In the genomic region with DNA sequence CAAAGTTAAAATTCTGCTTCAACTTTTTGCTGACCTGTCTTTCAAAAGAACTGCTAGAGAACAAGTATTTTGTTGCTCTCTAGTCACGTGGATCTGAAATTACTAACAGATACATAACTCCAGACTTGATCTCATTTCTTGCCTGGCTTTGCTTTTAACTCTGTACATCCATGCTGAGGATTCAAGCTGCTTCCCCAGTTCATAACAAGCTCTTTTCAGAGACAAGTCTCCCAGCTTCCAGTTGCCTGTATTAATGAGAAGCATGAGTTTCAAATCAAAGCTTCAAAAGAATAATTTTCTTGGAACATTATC, we compare ENCODE assay signal across 1 cellular context.
TF ChIP-seq lines count a peak whose summit lies in the region.

No MANE protein-coding gene starts in this region.

TF ChIP-seq in GM23338, 12 proteins besides CTCF, POLR2A, EP300 and RAD21:
- TF ChIP-seq ZNF331 (CRISPR knock-in tag; IDR thresholded peaks at IDR 0.05; ENCODE audit: low read depth) (no peak), JUNB (IDR thresholded peaks at IDR 0.05; ENCODE audit: unreplicated experiment) (no peak), EZH2 (IDR thresholded peaks at IDR 0.05; ENCODE audit: low read depth, unreplicated experiment) (no peak), ZNF114 (CRISPR knock-in tag; IDR thresholded peaks at IDR 0.05) (no peak), CREB1 (CRISPR knock-in tag; IDR thresholded peaks at IDR 0.05; ENCODE audit: low read depth) (no peak)
- TF ChIP-seq, protein P1, sequence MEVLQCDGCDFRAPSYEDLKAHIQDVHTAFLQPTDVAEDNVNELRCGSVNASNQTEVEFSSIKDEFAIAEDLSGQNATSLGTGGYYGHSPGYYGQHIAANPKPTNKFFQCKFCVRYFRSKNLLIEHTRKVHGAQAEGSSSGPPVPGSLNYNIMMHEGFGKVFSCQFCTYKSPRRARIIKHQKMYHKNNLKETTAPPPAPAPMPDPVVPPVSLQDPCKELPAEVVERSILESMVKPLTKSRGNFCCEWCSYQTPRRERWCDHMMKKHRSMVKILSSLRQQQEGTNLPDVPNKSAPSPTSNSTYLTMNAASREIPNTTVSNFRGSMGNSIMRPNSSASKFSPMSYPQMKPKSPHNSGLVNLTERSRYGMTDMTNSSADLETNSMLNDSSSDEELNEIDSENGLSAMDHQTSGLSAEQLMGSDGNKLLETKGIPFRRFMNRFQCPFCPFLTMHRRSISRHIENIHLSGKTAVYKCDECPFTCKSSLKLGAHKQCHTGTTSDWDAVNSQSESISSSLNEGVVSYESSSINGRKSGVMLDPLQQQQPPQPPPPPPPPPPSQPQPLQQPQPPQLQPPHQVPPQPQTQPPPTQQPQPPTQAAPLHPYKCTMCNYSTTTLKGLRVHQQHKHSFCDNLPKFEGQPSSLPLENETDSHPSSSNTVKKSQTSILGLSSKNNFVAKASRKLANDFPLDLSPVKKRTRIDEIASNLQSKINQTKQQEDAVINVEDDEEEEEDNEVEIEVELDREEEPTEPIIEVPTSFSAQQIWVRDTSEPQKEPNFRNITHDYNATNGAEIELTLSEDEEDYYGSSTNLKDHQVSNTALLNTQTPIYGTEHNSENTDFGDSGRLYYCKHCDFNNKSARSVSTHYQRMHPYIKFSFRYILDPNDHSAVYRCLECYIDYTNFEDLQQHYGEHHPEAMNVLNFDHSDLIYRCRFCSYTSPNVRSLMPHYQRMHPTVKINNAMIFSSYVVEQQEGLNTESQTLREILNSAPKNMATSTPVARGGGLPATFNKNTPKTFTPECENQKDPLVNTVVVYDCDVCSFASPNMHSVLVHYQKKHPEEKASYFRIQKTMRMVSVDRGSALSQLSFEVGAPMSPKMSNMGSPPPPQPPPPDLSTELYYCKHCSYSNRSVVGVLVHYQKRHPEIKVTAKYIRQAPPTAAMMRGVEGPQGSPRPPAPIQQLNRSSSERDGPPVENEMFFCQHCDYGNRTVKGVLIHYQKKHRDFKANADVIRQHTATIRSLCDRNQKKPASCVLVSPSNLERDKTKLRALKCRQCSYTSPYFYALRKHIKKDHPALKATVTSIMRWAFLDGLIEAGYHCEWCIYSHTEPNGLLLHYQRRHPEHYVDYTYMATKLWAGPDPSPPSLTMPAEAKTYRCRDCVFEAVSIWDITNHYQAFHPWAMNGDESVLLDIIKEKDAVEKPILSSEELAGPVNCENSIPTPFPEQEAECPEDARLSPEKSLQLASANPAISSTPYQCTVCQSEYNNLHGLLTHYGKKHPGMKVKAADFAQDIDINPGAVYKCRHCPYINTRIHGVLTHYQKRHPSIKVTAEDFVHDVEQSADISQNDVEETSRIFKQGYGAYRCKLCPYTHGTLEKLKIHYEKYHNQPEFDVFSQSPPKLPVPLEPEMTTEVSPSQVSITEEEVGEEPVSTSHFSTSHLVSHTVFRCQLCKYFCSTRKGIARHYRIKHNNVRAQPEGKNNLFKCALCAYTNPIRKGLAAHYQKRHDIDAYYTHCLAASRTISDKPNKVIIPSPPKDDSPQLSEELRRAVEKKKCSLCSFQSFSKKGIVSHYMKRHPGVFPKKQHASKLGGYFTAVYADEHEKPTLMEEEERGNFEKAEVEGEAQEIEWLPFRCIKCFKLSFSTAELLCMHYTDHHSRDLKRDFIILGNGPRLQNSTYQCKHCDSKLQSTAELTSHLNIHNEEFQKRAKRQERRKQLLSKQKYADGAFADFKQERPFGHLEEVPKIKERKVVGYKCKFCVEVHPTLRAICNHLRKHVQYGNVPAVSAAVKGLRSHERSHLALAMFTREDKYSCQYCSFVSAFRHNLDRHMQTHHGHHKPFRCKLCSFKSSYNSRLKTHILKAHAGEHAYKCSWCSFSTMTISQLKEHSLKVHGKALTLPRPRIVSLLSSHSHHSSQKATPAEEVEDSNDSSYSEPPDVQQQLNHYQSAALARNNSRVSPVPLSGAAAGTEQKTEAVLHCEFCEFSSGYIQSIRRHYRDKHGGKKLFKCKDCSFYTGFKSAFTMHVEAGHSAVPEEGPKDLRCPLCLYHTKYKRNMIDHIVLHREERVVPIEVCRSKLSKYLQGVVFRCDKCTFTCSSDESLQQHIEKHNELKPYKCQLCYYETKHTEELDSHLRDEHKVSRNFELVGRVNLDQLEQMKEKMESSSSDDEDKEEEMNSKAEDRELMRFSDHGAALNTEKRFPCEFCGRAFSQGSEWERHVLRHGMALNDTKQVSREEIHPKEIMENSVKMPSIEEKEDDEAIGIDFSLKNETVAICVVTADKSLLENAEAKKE (CRISPR knock-in tag; IDR thresholded peaks at IDR 0.05): no peak
- TF ChIP-seq, protein P2, sequence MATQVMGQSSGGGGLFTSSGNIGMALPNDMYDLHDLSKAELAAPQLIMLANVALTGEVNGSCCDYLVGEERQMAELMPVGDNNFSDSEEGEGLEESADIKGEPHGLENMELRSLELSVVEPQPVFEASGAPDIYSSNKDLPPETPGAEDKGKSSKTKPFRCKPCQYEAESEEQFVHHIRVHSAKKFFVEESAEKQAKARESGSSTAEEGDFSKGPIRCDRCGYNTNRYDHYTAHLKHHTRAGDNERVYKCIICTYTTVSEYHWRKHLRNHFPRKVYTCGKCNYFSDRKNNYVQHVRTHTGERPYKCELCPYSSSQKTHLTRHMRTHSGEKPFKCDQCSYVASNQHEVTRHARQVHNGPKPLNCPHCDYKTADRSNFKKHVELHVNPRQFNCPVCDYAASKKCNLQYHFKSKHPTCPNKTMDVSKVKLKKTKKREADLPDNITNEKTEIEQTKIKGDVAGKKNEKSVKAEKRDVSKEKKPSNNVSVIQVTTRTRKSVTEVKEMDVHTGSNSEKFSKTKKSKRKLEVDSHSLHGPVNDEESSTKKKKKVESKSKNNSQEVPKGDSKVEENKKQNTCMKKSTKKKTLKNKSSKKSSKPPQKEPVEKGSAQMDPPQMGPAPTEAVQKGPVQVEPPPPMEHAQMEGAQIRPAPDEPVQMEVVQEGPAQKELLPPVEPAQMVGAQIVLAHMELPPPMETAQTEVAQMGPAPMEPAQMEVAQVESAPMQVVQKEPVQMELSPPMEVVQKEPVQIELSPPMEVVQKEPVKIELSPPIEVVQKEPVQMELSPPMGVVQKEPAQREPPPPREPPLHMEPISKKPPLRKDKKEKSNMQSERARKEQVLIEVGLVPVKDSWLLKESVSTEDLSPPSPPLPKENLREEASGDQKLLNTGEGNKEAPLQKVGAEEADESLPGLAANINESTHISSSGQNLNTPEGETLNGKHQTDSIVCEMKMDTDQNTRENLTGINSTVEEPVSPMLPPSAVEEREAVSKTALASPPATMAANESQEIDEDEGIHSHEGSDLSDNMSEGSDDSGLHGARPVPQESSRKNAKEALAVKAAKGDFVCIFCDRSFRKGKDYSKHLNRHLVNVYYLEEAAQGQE (IDR thresholded peaks at IDR 0.05; ENCODE audit: unreplicated experiment): no peak
- TF ChIP-seq, protein P3, sequence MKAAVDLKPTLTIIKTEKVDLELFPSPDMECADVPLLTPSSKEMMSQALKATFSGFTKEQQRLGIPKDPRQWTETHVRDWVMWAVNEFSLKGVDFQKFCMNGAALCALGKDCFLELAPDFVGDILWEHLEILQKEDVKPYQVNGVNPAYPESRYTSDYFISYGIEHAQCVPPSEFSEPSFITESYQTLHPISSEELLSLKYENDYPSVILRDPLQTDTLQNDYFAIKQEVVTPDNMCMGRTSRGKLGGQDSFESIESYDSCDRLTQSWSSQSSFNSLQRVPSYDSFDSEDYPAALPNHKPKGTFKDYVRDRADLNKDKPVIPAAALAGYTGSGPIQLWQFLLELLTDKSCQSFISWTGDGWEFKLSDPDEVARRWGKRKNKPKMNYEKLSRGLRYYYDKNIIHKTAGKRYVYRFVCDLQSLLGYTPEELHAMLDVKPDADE (IDR thresholded peaks at IDR 0.05): no peak
